In the genomic region with DNA sequence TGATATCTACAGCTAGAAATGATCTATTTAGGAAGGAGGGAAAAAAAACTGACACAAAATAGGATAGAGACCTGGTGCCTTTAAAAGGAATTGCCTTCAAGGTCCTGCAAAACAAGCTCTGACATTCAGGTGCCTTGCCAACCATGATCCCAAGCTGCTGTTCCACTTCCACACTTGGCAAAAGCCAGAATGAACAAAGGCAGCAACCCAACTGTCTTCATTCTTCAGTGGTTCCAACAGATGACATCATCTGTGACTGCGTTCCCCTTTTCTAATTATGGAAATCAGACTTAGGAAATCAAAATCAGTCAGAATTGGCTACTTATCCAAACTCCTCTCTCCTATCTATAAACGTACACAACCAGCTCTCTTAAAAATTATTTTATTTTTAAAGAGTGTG, we compare ENCODE assay signal across 17 cellular contexts.
A peak's percentile ranks its signal among the peaks of the same experiment; 100 is the strongest.
DNase-seq lines count a peak whose midpoint lies in the region; ATAC-seq lines count a peak whose summit lies in the region.
"Had no signal": no experiment of that assay in that cellular context is flagged by ENCODE, and none has a peak within 500 bp of the region (broad histone marks: within the 10 kb centered on the region; RNA-seq: fewer than 3 reads in every experiment).

No MANE protein-coding gene starts in this region.

- H3K4me1 ChIP-seq in stomach smooth muscle (ENCODE audit: control insufficient read depth, insufficient read depth, low read length): peaks cover 15% of the 10 kb centered on the region

- H3K27ac ChIP-seq in stomach smooth muscle (ENCODE audit: low read length): peak overlapping the region; percentile 81

- H3K4me3 ChIP-seq in MG63: no peak overlapping the region
- no peak overlapping the region for H3K4me3 ChIP-seq in stomach smooth muscle (ENCODE audit: low read length in 2 of 2)
- H3K4me3 ChIP-seq: dorsolateral prefrontal cortex had no signal

- no peaks in the 10 kb centered on the region for H3K36me3 ChIP-seq in MG63
- no peaks in the 10 kb centered on the region for H3K36me3 ChIP-seq in stomach smooth muscle (ENCODE audit: control insufficient read depth in 2 of 2, insufficient read depth in 2 of 2, low read length in 2 of 2)

- H3K9me3 ChIP-seq in MG63 (peaks cover 5% of the 10 kb centered on the region), stomach smooth muscle (ENCODE audit: control insufficient read depth in 2 of 2, low read length in 2 of 2) (no peaks in the 10 kb centered on the region)

- H3K27me3 ChIP-seq in MG63: no peaks in the 10 kb centered on the region
- H3K27me3 ChIP-seq in stomach smooth muscle (ENCODE audit: control insufficient read depth in 1 of 2, insufficient read depth in 2 of 2, low read length in 2 of 2): no peaks in the 10 kb centered on the region
- H3K27me3 ChIP-seq: dorsolateral prefrontal cortex had no signal

- peak; percentile 50 for DNase-seq in MG63
- DNase-seq in astrocyte of the hippocampus (ENCODE audit: low read depth, low spot score): peak; percentile 52
- DNase-seq in left cardiac atrium: peak; percentile 22
- DNase-seq in NCI-H1417 (lab: John Stamatoyannopoulos, UW): no peak
- no peak for DNase-seq in dedifferentiated amniotic fluid mesenchymal stem cell (ENCODE audit: extremely low spot score)
- DNase-seq: activated naive CD8-positive, alpha-beta T cell treated with anti-CD3 and anti-CD28 coated beads, Interleukin-2, amount 10 ng/mL, durations not matched to agents 7 days and 5 days; activated T-cell treated with anti-CD3 and anti-CD28 coated beads, Interleukin-2, amount 50 U/mL, for 24 hours; CD4-positive, CD25-positive, alpha-beta regulatory T cell; EL; immature natural killer cell; NCI-H1436 treated with DMSO at 0.1 percent for 48 hours; NCI-H510A; T-helper 17 cell had no signal

- no peak overlapping the region for H3K9ac ChIP-seq in stomach smooth muscle (ENCODE audit: low read length in 2 of 2)

- ATAC-seq in left cardiac atrium (peak; percentile 80 to 86), GM21723 (IDR thresholded peaks at IDR 0.05; ENCODE audit: unreplicated experiment) (no peak), HG02973 (IDR thresholded peaks at IDR 0.05; ENCODE audit: unreplicated experiment) (no peak)
- ATAC-seq: T-helper 17 cell had no signal

- intact Hi-C loops in left cardiac atrium (cut with DNase I): no loop called here

Comparison
In these comparisons a context has a peak if more than half of its experiments do, and no peak if none do; other contexts are left out.
1. DNase-seq: peak in MG63 (single experiment), astrocyte of the hippocampus (single experiment) and left cardiac atrium (single experiment); none in NCI-H1417 (0 of 3) and dedifferentiated amniotic fluid mesenchymal stem cell (single experiment).
2. ATAC-seq: peak in left cardiac atrium (2 of 2); none in GM21723 (single experiment) and HG02973 (single experiment).